1 cellular context compared by ENCODE assay signal in genomic region chrX:73977542-73978169, GRCh38.
A peak's percentile ranks its signal among the peaks of the same experiment; 100 is the strongest.
TF ChIP-seq lines count a peak whose summit lies in the region.

No MANE protein-coding gene starts in this region.

TF ChIP-seq in HepG2, 621 proteins besides CTCF, POLR2A, EP300 and RAD21 (continued from another document):
- TF ChIP-seq ZNF431 (CRISPR knock-in tag; IDR thresholded peaks at IDR 0.05; ENCODE audit: borderline replicate concordance, low read depth) (no peak), RFX1 (IDR thresholded peaks at IDR 0.05) (0 out of 2 replicates have a peak, but pooled peaks have one; percentile 9)
